Comparison of ENCODE assay signal across 8 cellular contexts in the genomic region with DNA sequence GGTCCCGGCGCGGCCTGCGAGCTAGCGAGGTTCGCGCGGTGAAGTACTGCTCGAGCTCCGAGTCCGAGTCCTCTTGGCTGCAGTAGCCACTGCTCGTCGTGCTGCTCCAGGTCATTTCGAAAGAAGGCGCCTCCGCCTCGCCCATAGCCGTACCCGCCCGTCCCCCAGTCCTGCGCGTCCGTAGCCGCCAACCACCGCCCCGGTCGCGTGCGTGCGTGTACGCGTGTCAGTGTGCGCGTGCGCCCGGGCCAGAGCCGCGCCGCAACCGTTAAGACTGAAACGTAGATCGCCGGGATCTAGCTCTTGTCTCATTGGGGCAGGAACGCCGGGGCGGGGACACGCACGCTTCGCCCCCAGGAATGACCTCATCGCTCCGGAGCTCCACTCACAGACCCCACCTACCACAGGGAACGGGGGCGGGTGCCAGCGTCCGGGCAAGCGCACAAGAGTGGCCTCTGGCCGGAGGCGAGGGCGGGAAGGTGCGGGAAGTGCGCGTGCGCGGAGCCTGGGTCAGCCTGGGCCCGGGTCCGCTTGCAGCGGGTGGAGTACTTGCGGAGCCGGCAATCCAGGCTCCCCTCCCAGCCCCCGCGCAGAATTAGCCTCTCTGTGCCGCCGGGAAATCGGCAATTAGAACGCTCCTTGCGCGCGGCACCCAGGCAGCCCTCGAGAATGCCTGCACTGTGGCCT. TPM values are rescaled to one million over a fixed set of nuclear protein-coding genes. Genes with fewer than 3 reads are reported as not detected.
DNase-seq lines count a peak whose midpoint lies in the region; ATAC-seq and TF ChIP-seq lines count a peak whose summit lies in the region.

No MANE protein-coding gene starts in this region.

- ATAC-seq in CD4-positive, CD25-positive, alpha-beta regulatory T cell (ENCODE audit: low read depth in 2 of 2), result peak; percentile 77 to 80
- ATAC-seq in GM19438 (IDR thresholded peaks at IDR 0.05; ENCODE audit: low read depth, unreplicated experiment) (peak; percentile 63), HG03571 (IDR thresholded peaks at IDR 0.05; ENCODE audit: unreplicated experiment) (peak; percentile 61)

- H3K27ac Mint-ChIP-seq in CD4-positive, CD25-positive, alpha-beta regulatory T cell, result peak overlapping the region; percentile 93 to 98 (median 98)

- H3K9me3 ChIP-seq in CD4-positive, CD25-positive, alpha-beta regulatory T cell (ENCODE audit: control insufficient read depth in 2 of 2, low read length in 2 of 2), result no peaks in the 10 kb centered on the region

- H3K36me3 Mint-ChIP-seq in CD4-positive, CD25-positive, alpha-beta regulatory T cell, result no peaks in the 10 kb centered on the region

- peaks cover 78% of the 10 kb centered on the region for H3K4me1 ChIP-seq in CD4-positive, CD25-positive, alpha-beta regulatory T cell (ENCODE audit: control insufficient read depth, insufficient read depth, low read length, poor library complexity, severe bottlenecking)

- intact Hi-C loops in lower leg skin (cut with DNase I; ENCODE audit: low total_unique reads), result no loop called here

- peak overlapping the region; percentile 90 to 97 (median 94) for H3K4me3 Mint-ChIP-seq in CD4-positive, CD25-positive, alpha-beta regulatory T cell

- H3K36me3 ChIP-seq in CD4-positive, CD25-positive, alpha-beta regulatory T cell (ENCODE audit: control insufficient read depth, insufficient read depth, low read length), result peaks cover 2% of the 10 kb centered on the region

- peaks cover 20 to 79% (median 48%) of the 10 kb centered on the region in 4 donors for H3K4me1 Mint-ChIP-seq in CD4-positive, CD25-positive, alpha-beta regulatory T cell

- 0 to 2% methylated on average over 10 to 38 of the region's 79 CpGs for WGBS in lower leg skin, 2 donors

- TF ChIP-seq CTCF in lower leg skin (IDR thresholded peaks at IDR 0.05), result no peak

- peak in 1 of 2 donors; percentile 18 for TF ChIP-seq POLR2A in lower leg skin (IDR thresholded peaks at IDR 0.05)

- H3K27me3 Mint-ChIP-seq in CD4-positive, CD25-positive, alpha-beta regulatory T cell, result no peaks in the 10 kb centered on the region

- H3K4me3 ChIP-seq in CD4-positive, CD25-positive, alpha-beta regulatory T cell (ENCODE audit: low read depth, low read length), result peak overlapping the region; percentile 92
- H3K4me3 ChIP-seq in lower leg skin (ENCODE audit: low read depth, poor library complexity, severe bottlenecking), result peak overlapping the region; percentile 60

- peaks cover 0 to 3% (median 0%) of the 10 kb centered on the region in 7 donors for H3K9me3 Mint-ChIP-seq in CD4-positive, CD25-positive, alpha-beta regulatory T cell

- H3K27ac ChIP-seq in CD4-positive, CD25-positive, alpha-beta regulatory T cell (ENCODE audit: insufficient read depth, low read length, poor library complexity, severe bottlenecking), result peak overlapping the region; percentile 96

- DNase-seq in CD4-positive, CD25-positive, alpha-beta regulatory T cell, result peak; percentile 88 to 99 (median 91)
- DNase-seq in NCI-H774 (lab: John Stamatoyannopoulos, UW) (peak; percentile 88), dermis microvascular lymphatic vessel endothelial cell (ENCODE audit: low read depth in 2 of 2) (peak; percentile 97 to 99), lower leg skin (ENCODE audit: low spot score in 2 of 2) (peak; percentile 99 to 100)
- peak; percentile 98 to 99 for DNase-seq in activated CD4-positive, alpha-beta T cell treated with anti-CD3 and anti-CD28 coated beads, Interleukin-2, amount 50 U/mL, for 48 hours
- peak; percentile 93 to 95 for DNase-seq in stimulated activated CD4-positive, alpha-beta T cell treated with anti-CD3 and anti-CD28 coated beads, Interleukin-4, amount 100 ng/mL, for 4 hours

- H3K27me3 ChIP-seq in CD4-positive, CD25-positive, alpha-beta regulatory T cell (ENCODE audit: control insufficient read depth, insufficient read depth, low read length), result no peaks in the 10 kb centered on the region

RNA-seq across cellular contexts. Expression of a gene that starts 3.3 kb away (rescaled TPM):
- 76.0 TPM for total RNA-seq in CD4-positive, CD25-positive, alpha-beta regulatory T cell
- 10 to 100 TPM; 48.4 to 67.4 (median 54.7) TPM for polyA plus RNA-seq in CD4-positive, CD25-positive, alpha-beta regulatory T cell
- total RNA-seq in dermis microvascular lymphatic vessel endothelial cell, result 12.6 and 23.9 TPM in 2 replicates
- total RNA-seq in lower leg skin, result 10 to 100 TPM; 33.5 to 50.0 (median 47.2) TPM

RNA-seq across cellular contexts. Expression of a gene that starts 8.2 kb away (rescaled TPM):
- 1.6 TPM for total RNA-seq in CD4-positive, CD25-positive, alpha-beta regulatory T cell
- polyA plus RNA-seq in CD4-positive, CD25-positive, alpha-beta regulatory T cell, result under 1 TPM in 1 of 4 donors, not detected in 3; 0.09 TPM
- total RNA-seq in dermis microvascular lymphatic vessel endothelial cell (under 0.01 and 0.25 TPM in 2 replicates), lower leg skin (1 to 10 TPM in 1 of 4 donors, under 1 TPM in 2, not detected in 1; 0.42 to 1.8 (median 0.74) TPM)

RNA-seq across cellular contexts. Expression of a gene that starts 9.3 kb away (rescaled TPM):
- 17.5 TPM for total RNA-seq in CD4-positive, CD25-positive, alpha-beta regulatory T cell
- 10 to 100 TPM; 44.6 to 55.6 (median 49.9) TPM for polyA plus RNA-seq in CD4-positive, CD25-positive, alpha-beta regulatory T cell
- total RNA-seq in dermis microvascular lymphatic vessel endothelial cell (20.7 and 22.3 TPM in 2 replicates), lower leg skin (10 to 100 TPM; 13.1 to 24.2 (median 18.0) TPM)

RNA-seq across cellular contexts. Expression of a gene that starts 13.3 kb away (rescaled TPM):
- 30.1 TPM for total RNA-seq in CD4-positive, CD25-positive, alpha-beta regulatory T cell
- polyA plus RNA-seq in CD4-positive, CD25-positive, alpha-beta regulatory T cell, result 10 to 100 TPM; 43.0 to 51.8 (median 49.6) TPM
- total RNA-seq in dermis microvascular lymphatic vessel endothelial cell, result 12.3 and 16.9 TPM in 2 replicates
- total RNA-seq in lower leg skin, result 10 to 100 TPM; 17.3 to 28.0 (median 23.2) TPM

RNA-seq across cellular contexts. Expression of a gene that starts 13.3 kb away (rescaled TPM):
- total RNA-seq in CD4-positive, CD25-positive, alpha-beta regulatory T cell, result 28.5 TPM
- 10 to 100 TPM; 66.3 to 92.2 (median 79.2) TPM for polyA plus RNA-seq in CD4-positive, CD25-positive, alpha-beta regulatory T cell
- total RNA-seq in dermis microvascular lymphatic vessel endothelial cell (18.9 and 23.9 TPM in 2 replicates), lower leg skin (10 to 100 TPM in 2 of 4 donors, 1 to 10 TPM in 2; 6.0 to 19.7 (median 11.6) TPM)

Comparison
In these comparisons a context has a peak if more than half of its experiments do, and no peak if none do; other contexts are left out.
1. Peak in every context shown above with its lines: DNase-seq, ATAC-seq, H3K4me3 ChIP-seq and H3K27ac ChIP-seq.